29 cellular contexts compared by ENCODE assay signal in the genomic region with DNA sequence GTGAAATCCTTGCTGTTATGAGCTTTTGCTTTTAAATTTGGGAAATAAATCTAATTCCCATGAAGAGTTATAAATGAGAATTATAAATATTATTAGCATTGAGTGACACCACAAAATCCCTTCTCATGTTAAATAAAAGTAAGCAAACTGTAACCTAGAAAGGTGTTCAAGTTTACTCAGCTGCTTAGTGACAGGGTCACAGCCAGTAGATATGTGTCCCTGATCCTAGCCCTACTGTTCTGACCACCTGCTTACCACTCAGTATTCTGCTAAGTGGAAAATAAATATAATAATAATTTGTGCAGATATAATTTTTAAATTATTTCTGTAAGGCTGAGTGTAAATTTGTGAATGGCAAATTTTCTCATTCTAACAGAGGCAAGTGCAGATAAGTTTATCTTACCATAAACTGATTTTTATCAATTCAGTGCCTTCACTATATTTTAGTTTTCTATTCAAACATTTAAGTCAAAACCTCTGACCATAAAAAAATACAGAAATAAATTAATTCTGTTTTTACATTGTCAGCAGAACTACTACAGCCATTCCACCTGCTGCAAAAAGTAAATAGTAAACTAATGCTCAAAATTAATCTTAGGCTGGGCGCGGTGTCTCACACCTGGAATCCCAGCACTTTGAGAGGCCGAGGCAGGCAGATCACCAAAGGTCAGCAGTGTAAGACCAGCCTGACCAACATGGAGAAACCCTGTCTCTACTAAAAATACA.
"Had no signal": no experiment of that assay in that cellular context is flagged by ENCODE, and none has a peak within 500 bp of the region (broad histone marks: within the 10 kb centered on the region; RNA-seq: fewer than 3 reads in every experiment).

No MANE protein-coding gene starts in this region.

- H3K4me3 ChIP-seq: heart left ventricle, left lung, lower lobe of right lung, pancreas, prostate gland, sigmoid colon, smooth muscle cell, thyroid gland had no signal

- H3K27ac ChIP-seq: heart left ventricle, left lung, lower lobe of right lung, pancreas, prostate gland, sigmoid colon, thyroid gland, WERI-Rb-1 had no signal

- H3K36me3 ChIP-seq: heart left ventricle, left lung, lower lobe of right lung, pancreas, prostate gland, sigmoid colon, thyroid gland, WERI-Rb-1 had no signal

- ATAC-seq: activated CD4-positive, CD25-positive, alpha-beta regulatory T cell treated with anti-CD3 and anti-CD28 coated beads, Interleukin-2, amount 50 U/mL, for 24 hours; esophagus mucosa; heart left ventricle; left lung; lower lobe of right lung; naive thymus-derived CD8-positive, alpha-beta T cell; stimulated activated memory B cell treated with anti-CD40 and anti-IgM and Interleukin-4, amounts not matched to agents 10 μg/mL and 1 μg/mL and 100 μg/mL, for 72 hours; stimulated activated naive CD8-positive, alpha-beta T cell treated with anti-CD3 and anti-CD28 coated beads, Interleukin-15, amount 100 ng/mL, for 72 hours had no signal

- H3K27me3 ChIP-seq: heart left ventricle, left lung, pancreas, sigmoid colon, thyroid gland had no signal

- H3K4me1 ChIP-seq: heart left ventricle, left lung, lower lobe of right lung, pancreas, prostate gland, sigmoid colon, thyroid gland had no signal

- H3K4me2 ChIP-seq: smooth muscle cell had no signal

- H3K9me3 ChIP-seq: pancreas, prostate gland, thyroid gland had no signal

- DNase-seq: activated CD4-positive, alpha-beta T cell treated with anti-CD3 and anti-CD28 coated beads for 48 hours; activated CD4-positive, alpha-beta T cell treated with anti-CD3 and anti-CD28 coated beads, Interleukin-2, amount 50 U/mL, for 48 hours; activated CD8-positive, alpha-beta memory T cell treated with anti-CD3 and anti-CD28 coated beads for 24 hours; activated effector memory CD4-positive, alpha-beta T cell treated with Interleukin-2 at 50 U/mL for 16 hours; activated naive CD4-positive, alpha-beta T cell treated with Interleukin-2 at 50 U/mL for 16 hours; anterior cingulate cortex; endodermal cell; foreskin fibroblast; kidney glomerular epithelial cell; left lung; lower lobe of right lung; mesenchymal stem cell; naive thymus-derived CD8-positive, alpha-beta T cell; nucleus accumbens; pancreas; retina; sigmoid colon; stimulated activated CD4-positive, alpha-beta T cell treated with anti-CD3 and anti-CD28 coated beads, Interleukin-1b, Interleukin-23, amount 100 ng/mL, for 48 hours; stimulated activated CD4-positive, alpha-beta T cell treated with anti-CD3 and anti-CD28 coated beads, Interleukin-4, amount 100 ng/mL, for 4 hours; stimulated activated CD8-positive, alpha-beta memory T cell treated with anti-CD3 and anti-CD28 coated beads, Interleukin-4, amount 100 ng/mL, for 48 hours; stimulated activated naive CD8-positive, alpha-beta T cell treated with anti-CD3 and anti-CD28 coated beads, Interleukin-15, amount 100 ng/mL, for 72 hours; thyroid gland; WERI-Rb-1 had no signal
